In genomic region chr19:17125728-17126677, GRCh38 we compare ENCODE assay signal across 8 cellular contexts. TPM values are rescaled to one million over a fixed set of nuclear protein-coding genes. Genes with fewer than 3 reads are reported as not detected.
DNase-seq lines count a peak whose midpoint lies in the region; ATAC-seq and TF ChIP-seq lines count a peak whose summit lies in the region.

No MANE protein-coding gene starts in this region.

- peak overlapping the region; percentile 14 for H3K4me3 ChIP-seq in HL-60 (replicated peaks; ENCODE audit: insufficient read depth, low read length)

- peak overlapping the region; percentile 97 for H3K27ac ChIP-seq in HL-60 (replicated peaks)
- H3K27ac ChIP-seq in cingulate gyrus (ENCODE audit: low read depth, low read length), result peak overlapping the region; percentile 63

- ATAC-seq in GM19452 (IDR thresholded peaks at IDR 0.05; ENCODE audit: unreplicated experiment), result peak; percentile 62

- no peak for TF ChIP-seq CTCF in HL-60 (IDR thresholded peaks at IDR 0.05; ENCODE audit: insufficient read depth, low read length)

- no peaks in the 10 kb centered on the region for H3K27me3 ChIP-seq in HL-60 (ENCODE audit: insufficient read depth, poor library complexity, severe bottlenecking)

- DNase-seq in AML-193 (lab: John Stamatoyannopoulos, UW) (peak; percentile 95 to 100), HL-60 (ENCODE audit: low read depth in 1 of 2, low spot score in 1 of 2) (peak; percentile 78 to 96), myocyte (ENCODE audit: low read depth) (peak; percentile 14), inferior parietal cortex (ENCODE audit: extremely low spot score) (no peak)
- DNase-seq in activated CD4-positive, alpha-beta T cell treated with anti-CD3 and anti-CD28 coated beads for 4 hours, result peak; percentile 55 to 65
- DNase-seq in stimulated activated naive CD4-positive, alpha-beta T cell (lab: John Stamatoyannopoulos, UW), result peak; percentile 53 to 94 (median 72)

RNA-seq across cellular contexts. Expression of gene MYO9B, which starts 50.4 kb away (rescaled TPM):
- total RNA-seq in myocyte, result 35.8 and 43.4 TPM in 2 replicates
- polyA plus RNA-seq in myocyte (2012), result 51.2 TPM

RNA-seq across cellular contexts. Expression of gene HAUS8, which starts 50.8 kb away (rescaled TPM):
- 3.3 and 5.4 TPM in 2 replicates for total RNA-seq in myocyte
- polyA plus RNA-seq in myocyte (2012), result 5.0 TPM
